17 cellular contexts compared by ENCODE assay signal in genomic region chr10:70260259-70260658, GRCh38. TPM values are rescaled to one million over a fixed set of nuclear protein-coding genes. Genes with fewer than 3 reads are reported as not detected.
A peak's percentile ranks its signal among the peaks of the same experiment; 100 is the strongest.
DNase-seq lines count a peak whose midpoint lies in the region; FAIRE-seq and TF ChIP-seq lines count a peak whose summit lies in the region.
"Had no signal": no experiment of that assay in that cellular context is flagged by ENCODE, and none has a peak within 500 bp of the region (broad histone marks: within the 10 kb centered on the region; RNA-seq: fewer than 3 reads in every experiment).

No MANE protein-coding gene starts in this region.

- H3K23ac ChIP-seq in H1 (ENCODE audit: insufficient read length), result no peak overlapping the region
- H3K23ac ChIP-seq in neuronal stem cell (ENCODE audit: low read depth, low read length, poor library complexity), result no peak overlapping the region

- H3K23me2 ChIP-seq in H1 (ENCODE audit: low read depth, low read length), result no peaks in the 10 kb centered on the region

- H2BK5ac ChIP-seq in H1 (ENCODE audit: low read depth, low read length) (no peak overlapping the region), neuronal stem cell (ENCODE audit: low read length) (no peak overlapping the region)

- POLR2A ChIA-PET in H1 (lab: Charles Lee; ENCODE audit: partially characterized antibody), result no interaction called here

- H2AFZ ChIP-seq in H1 (ENCODE audit: low read length), result no peak overlapping the region
- no peak overlapping the region for H2AFZ ChIP-seq in neuronal stem cell (ENCODE audit: low read length)
- no peak overlapping the region for H2AFZ ChIP-seq in GM23248

- H3K4me1 ChIP-seq in H1 (replicated peaks in 1 of 4; ENCODE audit: control insufficient read depth in 3 of 4, insufficient read depth in 4 of 4, low read length in 3 of 4) (no peaks in the 10 kb centered on the region), neuronal stem cell (ENCODE audit: control insufficient read depth in 2 of 2, insufficient read depth in 1 of 2, low read depth in 1 of 2, low read length in 2 of 2) (no peaks in the 10 kb centered on the region), GM23248 (ENCODE audit: insufficient read depth) (0 out of 2 replicates have a peak, but pooled peaks cover 5% of the 10 kb centered on the region)
- H3K4me1 ChIP-seq: A549, BE2C had no signal

- H3K56ac ChIP-seq in H1 (replicated peaks; ENCODE audit: insufficient read length, low read depth, low read length), result no peak overlapping the region

- H3K27me3 ChIP-seq in WERI-Rb-1 (ENCODE audit: insufficient read depth, low read depth, severe bottlenecking), result no peaks in the 10 kb centered on the region
- H3K27me3 ChIP-seq in H1 (replicated peaks in 1 of 4; ENCODE audit: control insufficient read depth in 3 of 4, extremely low read depth in 1 of 4, insufficient read depth in 3 of 4, low read length in 3 of 4), result no peaks in the 10 kb centered on the region
- peaks cover 0 to 4% (median 0%) of the 10 kb centered on the region in 3 experiments for H3K27me3 ChIP-seq in neuronal stem cell (ENCODE audit: control insufficient read depth in 3 of 3, insufficient read depth in 3 of 3, low read depth in 1 of 3, low read length in 3 of 3)
- no peaks in the 10 kb centered on the region for H3K27me3 ChIP-seq in MG63
- peaks cover 18% of the 10 kb centered on the region for H3K27me3 ChIP-seq in GM23248 (replicated peaks; ENCODE audit: insufficient read depth)
- H3K27me3 ChIP-seq: BE2C had no signal

- H3K9ac ChIP-seq in H1 (replicated peaks in 1 of 4; ENCODE audit: extremely low read depth in 1 of 4, low read depth in 3 of 4, low read length in 3 of 4), result no peak overlapping the region
- H3K9ac ChIP-seq in neuronal stem cell (ENCODE audit: low read depth, low read length, poor library complexity), result no peak overlapping the region
- no peak overlapping the region for H3K9ac ChIP-seq in GM23248

- H3K4ac ChIP-seq in H1 (replicated peaks; ENCODE audit: insufficient read length, low read depth, low read length), result no peak overlapping the region
- H3K4ac ChIP-seq in neuronal stem cell (ENCODE audit: low read length), result no peak overlapping the region

- FAIRE-seq in H1 (lab: Jason Lieb, UNC), result no peak
- FAIRE-seq in GM12892 (lab: Jason Lieb, UNC), result no peak
- FAIRE-seq: A549, GM12878 had no signal

- CTCF ChIA-PET in H1 (lab: Charles Lee; ENCODE audit: partially characterized antibody), result interaction anchor here (0.6 to 17.4 kb wide), 20 partner anchors 8 to 130 kb away, joined by 3 to 329 read pairs (median 4); no protein-coding TSS in a partner anchor

- TF ChIP-seq RAD21 in Ishikawa (IDR thresholded peaks at IDR 0.05; ENCODE audit: low read depth) (peak; percentile 10; the same call in 1 of the 2 replicates), H1 (IDR thresholded peaks at IDR 0.05 in 1 of 2, conservative IDR thresholded peaks at IDR 0.05 in 1 of 2; ENCODE audit: low read depth in 2 of 2, low read length in 2 of 2) (peak; percentile 35 to 55)

- H2BK120ac ChIP-seq in H1 (replicated peaks; ENCODE audit: low read depth, low read length) (no peak overlapping the region), neuronal stem cell (ENCODE audit: low read depth, low read length) (no peak overlapping the region)

- H3K4me3 ChIP-seq in WERI-Rb-1 (ENCODE audit: low read depth, low read length) (no peak overlapping the region), H1 (ENCODE audit: extremely low read depth in 1 of 4, insufficient read depth in 2 of 4, low read depth in 3 of 4, low read length in 4 of 4) (no peak overlapping the region), neuronal stem cell (ENCODE audit: low read length in 2 of 2) (no peak overlapping the region), MG63 (no peak overlapping the region), GM23248 (no peak overlapping the region)
- H3K4me3 ChIP-seq: A549, GM12878 had no signal

- H4K20me1 ChIP-seq in H1 (replicated peaks in 1 of 2; ENCODE audit: control insufficient read depth in 1 of 2, insufficient read depth in 2 of 2, low read length in 2 of 2), result no peaks in the 10 kb centered on the region
- H4K20me1 ChIP-seq in GM23248 (ENCODE audit: insufficient read depth), result no peaks in the 10 kb centered on the region

- peaks cover 6% of the 10 kb centered on the region for H3K9me3 ChIP-seq in WERI-Rb-1 (ENCODE audit: severe bottlenecking)
- 0 out of 4 replicates have a peak, but pooled peaks cover 0 to 3% of the 10 kb centered on the region in 2 experiments for H3K9me3 ChIP-seq in H1 (ENCODE audit: insufficient read depth in 2 of 2, low read depth in 1 of 2, low read length in 1 of 2)
- H3K9me3 ChIP-seq in neuronal stem cell (replicated peaks in 1 of 2; ENCODE audit: control insufficient read depth in 2 of 2, insufficient read depth in 1 of 2, low read depth in 1 of 2, low read length in 2 of 2), result no peaks in the 10 kb centered on the region
- H3K9me3 ChIP-seq in MG63, result peaks cover 5% of the 10 kb centered on the region
- H3K9me3 ChIP-seq in GM23248 (ENCODE audit: low read depth), result no peaks in the 10 kb centered on the region
- H3K9me3 ChIP-seq: BE2C had no signal

- H3K9me2 ChIP-seq in GM23248 (ENCODE audit: insufficient read depth), result no peaks in the 10 kb centered on the region

- no peak overlapping the region for H2AK5ac ChIP-seq in H1 (ENCODE audit: low read depth, low read length)
- H2AK5ac ChIP-seq in neuronal stem cell (ENCODE audit: low read depth, low read length), result no peak overlapping the region

- H3K36me3 ChIP-seq in WERI-Rb-1 (no peaks in the 10 kb centered on the region), H1 (ENCODE audit: control insufficient read depth in 2 of 4, insufficient read depth in 4 of 4, low read length in 3 of 4) (no peaks in the 10 kb centered on the region), neuronal stem cell (replicated peaks in 1 of 2; ENCODE audit: control insufficient read depth in 2 of 2, insufficient read depth in 2 of 2, low read length in 2 of 2) (no peaks in the 10 kb centered on the region), MG63 (no peaks in the 10 kb centered on the region), GM23248 (ENCODE audit: low read depth) (no peaks in the 10 kb centered on the region)
- H3K36me3 ChIP-seq: BE2C had no signal

- H4K5ac ChIP-seq in H1 (ENCODE audit: insufficient read length, low read depth, low read length), result no peak overlapping the region

- no peak for DNase-seq in WERI-Rb-1
- DNase-seq in H1 (ENCODE audit: low read depth in 1 of 2, low spot score in 2 of 2), result no peak
- no peak for DNase-seq in neuronal stem cell (ENCODE audit: low spot score)
- no peak for DNase-seq in MG63
- no peak for DNase-seq in GM23248
- no peak for DNase-seq in GM12892 (ENCODE audit: insufficient read length)
- DNase-seq: BE2C; CD4-positive, alpha-beta memory T cell; DMS79 had no signal

- H2BK15ac ChIP-seq in H1 (ENCODE audit: low read length) (no peak overlapping the region), neuronal stem cell (ENCODE audit: low read length) (no peak overlapping the region)

- no peak overlapping the region for H2BK20ac ChIP-seq in H1 (ENCODE audit: low read length)

- H3K18ac ChIP-seq in H1 (ENCODE audit: extremely low read depth, low read length) (no peak overlapping the region), neuronal stem cell (ENCODE audit: low read length) (peak overlapping the region; percentile 42)

- WGBS in H1 (ENCODE audit: extremely low coverage in 1 of 2, insufficient coverage in 1 of 2, insufficient read length in 1 of 2, insufficient replicate concordance in 2 of 2, low coverage in 1 of 2, low lambda C conversion rate in 2 of 2, missing lambda C conversion rate in 1 of 2), 2 experiments, result 80% methylated on average over 1 of the region's 1 CpG; no CpG with 5 or more reads in 1 of the 2 experiments
- no CpG with 5 or more reads among the region's 1 CpG for WGBS in neuronal stem cell (ENCODE audit: extremely low coverage in 2 of 2, insufficient read length in 2 of 2, insufficient replicate concordance in 1 of 2), 2 donors
- WGBS in GM23248 (ENCODE audit: low coverage in 1 of 2, low lambda C conversion rate in 2 of 2, missing lambda C conversion rate in 2 of 2), 2 experiments, result 33 to 62% methylated on average over 1 of the region's 1 CpG

- TF ChIP-seq EP300 in Ishikawa (IDR thresholded peaks at IDR 0.05; ENCODE audit: borderline replicate concordance), result no peak
- TF ChIP-seq EP300 in H1 (IDR thresholded peaks at IDR 0.05; ENCODE audit: borderline replicate concordance in 1 of 2, low read depth in 2 of 2, low read length in 2 of 2), result no peak

- H2BK12ac ChIP-seq in H1 (ENCODE audit: low read depth, low read length) (no peak overlapping the region), neuronal stem cell (ENCODE audit: low read length) (no peak overlapping the region)

- no peaks in the 10 kb centered on the region for H3K79me2 ChIP-seq in H1 (ENCODE audit: control insufficient read depth in 1 of 2, insufficient read depth in 2 of 2, low read length in 2 of 2)
- no peaks in the 10 kb centered on the region for H3K79me2 ChIP-seq in GM23248 (ENCODE audit: insufficient read depth)

- H3K79me1 ChIP-seq in H1 (ENCODE audit: low read depth, low read length) (no peaks in the 10 kb centered on the region), neuronal stem cell (ENCODE audit: low read depth, low read length) (no peaks in the 10 kb centered on the region)

- in situ Hi-C loops in GM23248 (cut with MboI), result no loop called here

- H3K27ac ChIP-seq in WERI-Rb-1, result no peak overlapping the region
- H3K27ac ChIP-seq in H1 (ENCODE audit: low read depth, low read length), result no peak overlapping the region
- no peak overlapping the region for H3K27ac ChIP-seq in neuronal stem cell (replicated peaks; ENCODE audit: low read length)
- no peak overlapping the region for H3K27ac ChIP-seq in GM23248
- H3K27ac ChIP-seq: A549, C4-2B had no signal

- TF ChIP-seq POLR2A in H1 (IDR thresholded peaks at IDR 0.05; ENCODE audit: control extremely low read depth in 1 of 2, low read depth in 2 of 2, low read length in 2 of 2) (no peak), GM12892 (IDR thresholded peaks at IDR 0.05; ENCODE audit: low read depth, low read length) (no peak)

- H3K14ac ChIP-seq in H1 (ENCODE audit: insufficient read length), result no peak overlapping the region
- no peak overlapping the region for H3K14ac ChIP-seq in neuronal stem cell (ENCODE audit: low read length)

- TF ChIP-seq CTCF in WERI-Rb-1 (IDR thresholded peaks at IDR 0.05; ENCODE audit: low read depth, low read length), result peak; percentile 13; the same call in 1 of the 2 replicates
- peak; percentile 34 to 65 (median 60) for TF ChIP-seq CTCF in H1 (IDR thresholded peaks at IDR 0.05; ENCODE audit: control extremely low read depth in 1 of 3, insufficient read depth in 1 of 3, low read depth in 1 of 3, low read length in 3 of 3)

- H4K91ac ChIP-seq in H1 (replicated peaks; ENCODE audit: insufficient read length, low read length) (no peak overlapping the region), neuronal stem cell (ENCODE audit: low read depth, low read length, poor library complexity) (no peak overlapping the region)

- H4K8ac ChIP-seq in H1 (ENCODE audit: extremely low read depth, insufficient read depth, low read length), result no peak overlapping the region
- H4K8ac ChIP-seq in neuronal stem cell (ENCODE audit: low read depth, low read length), result no peak overlapping the region

- no peaks in the 10 kb centered on the region for H3F3A ChIP-seq in GM23248 (ENCODE audit: insufficient read depth)

- no peak overlapping the region for H3K4me2 ChIP-seq in H1 (ENCODE audit: insufficient read depth in 1 of 2, low read depth in 2 of 2, low read length in 2 of 2)
- H3K4me2 ChIP-seq in neuronal stem cell (ENCODE audit: insufficient read depth, low read length, poor library complexity, severe bottlenecking), result no peak overlapping the region
- no peak overlapping the region for H3K4me2 ChIP-seq in GM23248 (ENCODE audit: unreplicated experiment)
- H3K4me2 ChIP-seq: A549 had no signal

RNA-seq across cellular contexts. Expression of gene NPFFR1, which starts 23.5 kb away (rescaled TPM):
- 0.06 TPM in 1 of 2 replicates, not detected in the other for total RNA-seq in H1 (2021; fragmentation: NEBNext Ultra II Directional; extraction: Animal tissue kit (Norgen Biotek cat#: 25700))
- 0.02 and 0.03 TPM in 2 replicates for polyA plus RNA-seq in H1 (2011; rRNA removed)
- 0.03 TPM for polyA plus RNA-seq in H1 (2011; cell fraction: cytosol; rRNA removed)
- polyA plus RNA-seq in H1 (2011; cell fraction: nucleus; rRNA removed), result 0.04 TPM
- polyA plus RNA-seq in H1 (2012, experiment 1 of 2), result 0.04 TPM in 2 of 4 replicates, not detected in the others
- polyA plus RNA-seq in H1 (2012, experiment 2 of 2), result 0.01 TPM
- under 0.01 TPM for polyA plus RNA-seq in H1 (2013, experiment 1 of 2)
- polyA plus RNA-seq in H1 (2013, experiment 2 of 2), result 0.02 TPM
- 0.02 and 0.03 TPM in 2 replicates for polyA minus RNA-seq in H1 (2011; rRNA and poly(A)+ RNA removed)
- not detected for polyA minus RNA-seq in H1 (2011; cell fraction: cytosol; rRNA and poly(A)+ RNA removed)
- polyA minus RNA-seq in H1 (2011; cell fraction: nucleus; rRNA and poly(A)+ RNA removed), result 0.10 TPM
- polyA plus RNA-seq in neuronal stem cell (2013, experiment 1 of 2), result 0.06 TPM
- 0.06 TPM for polyA plus RNA-seq in neuronal stem cell (2013, experiment 2 of 2)
- not detected in 2 replicates for total RNA-seq in MG63 (2014; rRNA removed; shearing (Covaris generic); ENCODE audit: low replicate concordance)
- total RNA-seq in GM23248 (2014; rRNA removed; shearing (Covaris generic)), result not detected in 2 replicates
- not detected in 2 replicates for polyA plus RNA-seq in GM23248 (2016; fragmentation: Nextera tagmentation; extraction: Ambion mirVana)
- not detected for polyA plus RNA-seq in GM12892 (2012; ENCODE audit: missing spikeins)
- total RNA-seq: CD4-positive, alpha-beta memory T cell; G401; GM12878; H4; HT1080 had no signal
- polyA plus RNA-seq: A549; CD4-positive, alpha-beta memory T cell; IgD-negative memory B cell had no signal

RNA-seq across cellular contexts. Expression of gene PPA1, which starts 27.0 kb away (rescaled TPM):
- total RNA-seq in H1 (2021; fragmentation: NEBNext Ultra II Directional; extraction: Animal tissue kit (Norgen Biotek cat#: 25700)), result 181 and 191 TPM in 2 replicates
- 43.7 and 77.0 TPM in 2 replicates for polyA plus RNA-seq in H1 (2011; rRNA removed)
- 120 TPM for polyA plus RNA-seq in H1 (2011; cell fraction: cytosol; rRNA removed)
- 50.0 TPM for polyA plus RNA-seq in H1 (2011; cell fraction: nucleus; rRNA removed)
- polyA plus RNA-seq in H1 (2012, experiment 1 of 2), result 112 to 128 TPM (median 119 TPM) in 4 replicates
- 29.4 TPM for polyA plus RNA-seq in H1 (2012, experiment 2 of 2)
- polyA plus RNA-seq in H1 (2013, experiment 1 of 2), result 115 TPM
- 126 TPM for polyA plus RNA-seq in H1 (2013, experiment 2 of 2)
- polyA minus RNA-seq in H1 (2011; rRNA and poly(A)+ RNA removed), result 56.6 and 79.1 TPM in 2 replicates
- polyA minus RNA-seq in H1 (2011; cell fraction: cytosol; rRNA and poly(A)+ RNA removed), result 38.6 TPM
- 31.7 TPM for polyA minus RNA-seq in H1 (2011; cell fraction: nucleus; rRNA and poly(A)+ RNA removed)
- polyA plus RNA-seq in neuronal stem cell (2013, experiment 1 of 2), result 169 TPM
- 171 TPM for polyA plus RNA-seq in neuronal stem cell (2013, experiment 2 of 2)
- total RNA-seq in MG63 (2014; rRNA removed; shearing (Covaris generic); ENCODE audit: low replicate concordance), result 437 and 481 TPM in 2 replicates
- 105 and 117 TPM in 2 replicates for total RNA-seq in GM23248 (2014; rRNA removed; shearing (Covaris generic))
- 103 and 110 TPM in 2 replicates for polyA plus RNA-seq in GM23248 (2016; fragmentation: Nextera tagmentation; extraction: Ambion mirVana)
- 364 TPM for polyA plus RNA-seq in GM12892 (2012; ENCODE audit: missing spikeins)
